In the genomic region with DNA sequence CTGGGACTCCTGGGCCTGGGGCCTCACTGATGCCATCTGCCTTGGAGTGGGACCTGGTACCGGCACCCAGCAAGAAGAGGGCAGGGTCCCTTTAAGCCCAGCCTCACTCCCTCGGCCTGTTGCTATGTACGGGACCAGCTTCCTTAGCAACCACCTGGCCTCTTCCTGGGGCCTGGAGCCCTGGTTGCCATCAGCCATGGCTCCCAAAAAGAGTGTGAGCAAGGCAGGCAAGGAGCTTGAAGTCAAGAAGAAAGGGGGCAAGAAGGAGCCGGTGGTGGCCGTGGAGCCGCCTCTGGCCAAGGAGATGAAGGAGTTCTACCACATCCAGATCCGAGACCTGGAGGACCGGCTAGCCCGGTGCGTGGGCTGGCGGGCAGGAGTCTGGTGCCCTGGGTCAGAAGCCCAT, we compare ENCODE assay signal across 13 cellular contexts. TPM values are rescaled to one million over a fixed set of nuclear protein-coding genes. Genes with fewer than 3 reads are reported as not detected.
A peak's percentile ranks its signal among the peaks of the same experiment; 100 is the strongest.
DNase-seq lines count a peak whose midpoint lies in the region; ATAC-seq, FAIRE-seq and TF ChIP-seq lines count a peak whose summit lies in the region.
"Had no signal": no experiment of that assay in that cellular context is flagged by ENCODE, and none has a peak within 500 bp of the region (broad histone marks: within the 10 kb centered on the region; RNA-seq: fewer than 3 reads in every experiment).

A gene (plus strand): TSS at position 153 of the 406 bp plus-strand sequence. CDS start 44 bp downstream, at position 197.

- peaks cover 0 to 2% of the 10 kb centered on the region in 2 experiments; a peak in 2 of 4 replicates for H3K27me3 ChIP-seq in GM12878 (replicated peaks in 1 of 2; ENCODE audit: control insufficient read depth in 2 of 2, insufficient read depth in 2 of 2, low read length in 1 of 2)

- peak within 1 kb of the TSS; percentile 49 for H3K4me3 Mint-ChIP-seq in nephron progenitor cell
- H3K4me3 Mint-ChIP-seq: activated naive CD8-positive, alpha-beta T cell treated with anti-CD3 and anti-CD28 coated beads, Interleukin-2, amount 10 ng/mL, durations not matched to agents 7 days and 5 days; immature natural killer cell had no signal

- no peak for TF ChIP-seq RAD21 in GM12878 (IDR thresholded peaks at IDR 0.05; ENCODE audit: insufficient read depth, low read depth, low read length)

- H3K27ac Mint-ChIP-seq in nephron progenitor cell: peak within 1 kb of the TSS; percentile 96
- no peak within 1 kb of the TSS for H3K27ac Mint-ChIP-seq in activated naive CD4-positive, alpha-beta T cell treated with anti-CD3 and anti-CD28 coated beads, Interleukin-2, amount 50 U/mL, for 72 hours
- H3K27ac Mint-ChIP-seq: activated naive CD8-positive, alpha-beta T cell treated with anti-CD3 and anti-CD28 coated beads, Interleukin-2, amount 10 ng/mL, durations not matched to agents 7 days and 5 days had no signal

- peak; percentile 22; the same call in 1 of the 3 replicates for ATAC-seq in GM12878
- ATAC-seq in activated naive CD4-positive, alpha-beta T cell treated with anti-CD3 and anti-CD28 coated beads, Interleukin-2, amount 50 U/mL, for 72 hours: no peak

- peak; percentile 24 to 40 for DNase-seq in NCI-H526 (lab: John Stamatoyannopoulos, UW)
- no peak for DNase-seq in NCI-H526 treated with DMSO at 0.1 percent for 48 hours (lab: John Stamatoyannopoulos, UW)
- DNase-seq in M059J (ENCODE audit: low read depth): peak; percentile 56
- no peak for DNase-seq in GM12878 (ENCODE audit: low read depth, low spot score)
- DNase-seq in nephron progenitor cell: no peak
- DNase-seq in activated naive CD4-positive, alpha-beta T cell treated with anti-CD3 and anti-CD28 coated beads, Interleukin-2, amount 50 U/mL, for 72 hours (ENCODE audit: low spot score in 2 of 2): no peak
- no peak for DNase-seq in GM19238 (ENCODE audit: insufficient read length, low spot score)
- DNase-seq in foreskin melanocyte: no peak
- DNase-seq: activated naive CD8-positive, alpha-beta T cell treated with anti-CD3 and anti-CD28 coated beads, Interleukin-2, amount 10 ng/mL, durations not matched to agents 7 days and 5 days; immature natural killer cell; WERI-Rb-1 had no signal

- no peaks in the 10 kb centered on the region for H4K20me1 ChIP-seq in GM12878 (ENCODE audit: control insufficient read depth, insufficient read depth)

- H3K36me3 ChIP-seq in GM12878 (ENCODE audit: control insufficient read depth in 2 of 2, insufficient read depth in 2 of 2, low read length in 1 of 2): no peaks in the 10 kb centered on the region; a peak in 1 of 4 replicates
- H3K36me3 ChIP-seq: WERI-Rb-1 had no signal

- TF ChIP-seq CTCF in GM12878 (IDR thresholded peaks at IDR 0.05 in 2 of 3, conservative IDR thresholded peaks at IDR 0.05 in 1 of 3; ENCODE audit: control insufficient read depth in 2 of 3, extremely low read depth in 1 of 3, insufficient read depth in 1 of 3, low read depth in 3 of 3, low read length in 3 of 3) (no peak), nephron progenitor cell (IDR thresholded peaks at IDR 0.05) (no peak)

- intact Hi-C loops in GM12878 (cut with micrococcal nuclease; ENCODE audit: unreplicated experiment): no loop called here

- CTCF ChIA-PET in GM12878 (lab: Yijun Ruan, JAX): no interaction called here

- POLR2A ChIA-PET in GM12878 (lab: Charles Lee): interaction anchor here (1.3 kb wide), 1 partner anchor 81 kb away, joined by 3 read pairs; no protein-coding TSS in a partner anchor

- H3K4me1 ChIP-seq in GM12878 (ENCODE audit: control insufficient read depth, insufficient read depth, low read length): peaks cover 3% of the 10 kb centered on the region; the same call in 1 of the 2 replicates

- H3K27me3 Mint-ChIP-seq in nephron progenitor cell (ENCODE audit: low read depth, poor library complexity): peaks cover 20% of the 10 kb centered on the region

- TF ChIP-seq EP300 in GM12878 (IDR thresholded peaks at IDR 0.05; ENCODE audit: borderline replicate concordance in 1 of 2, control insufficient read depth in 1 of 2, low read depth in 2 of 2, low read length in 2 of 2): no peak

- H3K9me3 Mint-ChIP-seq in nephron progenitor cell: peaks cover 7% of the 10 kb centered on the region
- H3K9me3 Mint-ChIP-seq in activated naive CD4-positive, alpha-beta T cell treated with anti-CD3 and anti-CD28 coated beads, Interleukin-2, amount 50 U/mL, for 72 hours: no peaks in the 10 kb centered on the region
- H3K9me3 Mint-ChIP-seq: immature natural killer cell had no signal

- H2AFZ ChIP-seq in GM12878 (ENCODE audit: control insufficient read depth, low read depth, low read length): no peak within 1 kb of the TSS

- peaks cover 65% of the 10 kb centered on the region for H3K4me1 Mint-ChIP-seq in nephron progenitor cell

- H3K79me2 ChIP-seq in GM12878 (ENCODE audit: control insufficient read depth, insufficient read depth, low read length): no peaks in the 10 kb centered on the region

- H3K4me3 ChIP-seq in GM12878: no peak within 1 kb of the TSS

- in situ Hi-C loops in GM12878 (cut with MboI): no loop called here

- RAD21 ChIA-PET in GM12878 (lab: Charles Lee; ENCODE audit: unreplicated experiment): no interaction called here

- no peaks in the 10 kb centered on the region for H3K36me3 Mint-ChIP-seq in nephron progenitor cell (ENCODE audit: low read depth)
- H3K36me3 Mint-ChIP-seq in activated naive CD4-positive, alpha-beta T cell treated with anti-CD3 and anti-CD28 coated beads, Interleukin-2, amount 50 U/mL, for 72 hours: peaks cover 0 to 11% of the 10 kb centered on the region in 2 donors
- H3K36me3 Mint-ChIP-seq: activated naive CD8-positive, alpha-beta T cell treated with anti-CD3 and anti-CD28 coated beads, Interleukin-2, amount 10 ng/mL, durations not matched to agents 7 days and 5 days had no signal

- SMC1A ChIA-PET in GM12878 (lab: Charles Lee; ENCODE audit: uncharacterized antibody, unreplicated experiment): interaction anchor here (1.4 to 1.9 kb wide), 2 partner anchors 8 to 28 kb away, joined by 3 to 8 read pairs; a partner anchor contains a TSS

- H3K9ac ChIP-seq in GM12878 (ENCODE audit: control insufficient read depth, insufficient read depth, low read length): no peak within 1 kb of the TSS

- H3K4me2 ChIP-seq in GM12878 (ENCODE audit: control insufficient read depth, insufficient read depth): no peak within 1 kb of the TSS

- no TSS peak for BruUV-seq in GM12878 (replicated peaks; lab: Mats Ljungman, UMichigan)

- no peak within 1 kb of the TSS for H3K27ac ChIP-seq in GM12878 (ENCODE audit: control insufficient read depth, insufficient read depth)

- no peak for TF ChIP-seq POLR2A in GM12878 (IDR thresholded peaks at IDR 0.05; ENCODE audit: low read depth, low read length)

- FAIRE-seq in GM12878 (lab: Jason Lieb, UNC): no peak
- FAIRE-seq: endometrium had no signal

- WGBS in GM12878 (ENCODE audit: insufficient coverage, insufficient replicate concordance, low lambda C conversion rate, missing lambda C conversion rate): 29% methylated on average over 11 of the region's 11 CpGs

- no peaks in the 10 kb centered on the region; the same call in 2 of the 3 replicates for H3K9me3 ChIP-seq in GM12878 (replicated peaks; ENCODE audit: control insufficient read depth, insufficient read depth, low read length)

TF ChIP-seq in GM12878, 131 proteins besides CTCF, POLR2A, EP300 and RAD21:
- TF ChIP-seq MTA3 (IDR thresholded peaks at IDR 0.05; ENCODE audit: borderline replicate concordance, low read length) (no peak), ASH2L (IDR thresholded peaks at IDR 0.05; ENCODE audit: borderline replicate concordance, low read depth) (no peak), TAF1 (IDR thresholded peaks at IDR 0.05; ENCODE audit: borderline replicate concordance, low read depth, low read length) (no peak), FOXK2 (IDR thresholded peaks at IDR 0.05) (no peak), SIN3A (IDR thresholded peaks at IDR 0.05; ENCODE audit: low read depth, low read length) (no peak), EGR1 (IDR thresholded peaks at IDR 0.05; ENCODE audit: borderline replicate concordance in 1 of 2, low read depth in 2 of 2, low read length in 2 of 2) (no peak), NFIC (IDR thresholded peaks at IDR 0.05; ENCODE audit: low read depth, low read length) (no peak), GABPA (IDR thresholded peaks at IDR 0.05; ENCODE audit: low read depth) (no peak), RCOR1 (conservative IDR thresholded peaks at IDR 0.05; ENCODE audit: low read depth, low read length) (no peak), RUNX3 (IDR thresholded peaks at IDR 0.05; ENCODE audit: low read length) (no peak), POU2F2 (IDR thresholded peaks at IDR 0.05; ENCODE audit: borderline replicate concordance, low read depth, low read length) (no peak), RFX5 (IDR thresholded peaks at IDR 0.05; ENCODE audit: low read depth, low read length) (no peak)
- TF ChIP-seq, protein P1, sequence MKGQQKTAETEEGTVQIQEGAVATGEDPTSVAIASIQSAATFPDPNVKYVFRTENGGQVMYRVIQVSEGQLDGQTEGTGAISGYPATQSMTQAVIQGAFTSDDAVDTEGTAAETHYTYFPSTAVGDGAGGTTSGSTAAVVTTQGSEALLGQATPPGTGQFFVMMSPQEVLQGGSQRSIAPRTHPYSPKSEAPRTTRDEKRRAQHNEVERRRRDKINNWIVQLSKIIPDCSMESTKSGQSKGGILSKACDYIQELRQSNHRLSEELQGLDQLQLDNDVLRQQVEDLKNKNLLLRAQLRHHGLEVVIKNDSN (IDR thresholded peaks at IDR 0.05; ENCODE audit: borderline replicate concordance, extremely low read length, insufficient read depth, low read depth, low read length): no peak

RNA-seq across cellular contexts. Expression of the gene that starts here (rescaled TPM):
- not detected in 2 replicates for total RNA-seq in M059J (2014; rRNA removed; shearing (Covaris generic))
- not detected in 2 replicates for total RNA-seq in GM12878 (2013; cell fraction: nucleolus; rRNA removed)
- total RNA-seq in GM12878 (2014; rRNA removed) (not detected in 2 replicates), GM12878 (2014; rRNA removed; fragmentation: Illumina TruSeq; extraction: Trizol) (not detected in 2 replicates), GM12878 (2021) (not detected in 2 replicates)
- polyA plus RNA-seq in GM12878 (2011; ENCODE audit: low read depth): not detected
- polyA plus RNA-seq in GM12878 (2011; rRNA removed) (not detected in 2 replicates), GM12878 (2014; fragmentation: Illumina TruSeq; extraction: Trizol) (not detected in 2 replicates), GM12878 (2014; fragmentation: Nextera tagmentation; extraction: Ambion mirVana) (not detected), GM12878 (2014; rRNA removed) (not detected in 2 replicates), GM12878 (2016; fragmentation: Nextera tagmentation; extraction: Ambion mirVana) (under 1 TPM; 0.08 to 0.72 TPM)
- polyA plus RNA-seq in GM12878 (2011; cell fraction: cytosol; rRNA removed): not detected in 2 replicates
- 0.24 TPM in 1 of 2 replicates, not detected in the other for polyA plus RNA-seq in GM12878 (2011; cell fraction: nucleus; rRNA removed)
- polyA plus RNA-seq in GM12878 (2012): 0.24 and 0.37 TPM in 2 replicates
- polyA minus RNA-seq in GM12878 (2011; rRNA and poly(A)+ RNA removed): not detected in 2 replicates
- not detected in 2 replicates for polyA minus RNA-seq in GM12878 (2011; cell fraction: cytosol; rRNA and poly(A)+ RNA removed)
- not detected in 2 replicates for polyA minus RNA-seq in GM12878 (2011; cell fraction: nucleus; rRNA and poly(A)+ RNA removed)
- total RNA-seq in activated naive CD4-positive, alpha-beta T cell treated with anti-CD3 and anti-CD28 coated beads, Interleukin-2, amount 50 U/mL, for 72 hours: not detected
- total RNA-seq: NCI-H460 had no signal

Comparison
In these comparisons a context has a peak if more than half of its experiments do, and no peak if none do; other contexts are left out.
1. DNase-seq: peak in NCI-H526 (2 of 2); none in NCI-H526 treated with DMSO at 0.1 percent for 48 hours (single experiment), GM12878 (single experiment), nephron progenitor cell (single experiment), activated naive CD4-positive, alpha-beta T cell treated with anti-CD3 and anti-CD28 coated beads, Interleukin-2, amount 50 U/mL, for 72 hours (0 of 2), GM19238 (single experiment) and foreskin melanocyte (single experiment).
2. Peak in DNase-seq in M059J; RNA of the gene not detected or under 1 TPM.
3. Peak in ATAC-seq in GM12878; RNA of the gene not detected or under 1 TPM.